8 cellular contexts compared by ENCODE assay signal in the genomic region with DNA sequence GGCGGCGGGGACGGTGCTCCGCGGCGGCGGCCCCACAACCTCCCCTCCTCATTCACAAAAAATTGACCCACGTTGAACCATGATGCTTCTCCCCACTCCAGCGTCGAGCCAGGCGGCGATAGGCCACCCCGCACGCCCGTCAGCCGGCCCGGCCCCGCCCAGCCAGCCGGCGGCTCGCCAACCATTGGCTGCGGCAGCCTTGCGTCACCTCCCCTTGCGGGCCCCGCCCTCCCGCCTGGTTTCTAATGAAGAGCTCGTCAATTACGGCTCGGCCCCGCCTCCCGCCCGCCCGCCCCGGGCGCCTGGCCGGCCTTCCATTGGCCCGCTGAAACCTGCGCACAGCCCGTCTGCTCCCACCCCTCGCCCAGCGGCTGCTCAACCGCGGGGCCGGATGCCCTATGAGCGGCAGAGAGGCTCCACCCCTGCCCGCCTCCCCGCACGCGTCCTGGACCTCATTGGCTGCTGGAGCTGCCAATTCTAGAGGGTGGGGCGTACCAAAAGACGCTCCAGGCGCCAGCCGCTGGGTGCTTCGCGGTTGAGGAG. TPM values are rescaled to one million over a fixed set of nuclear protein-coding genes. Genes with fewer than 3 reads are reported as not detected.
A peak's percentile ranks its signal among the peaks of the same experiment; 100 is the strongest.
DNase-seq lines count a peak whose midpoint lies in the region; ATAC-seq lines count a peak whose summit lies in the region.

A gene (minus strand): TSS at position 114 of the 543 bp plus-strand sequence. CDS start 48,321 bp downstream, outside the sequence.

- H3K9me3 Mint-ChIP-seq in CD8-positive, alpha-beta memory T cell = no peaks in the 10 kb centered on the region
- no peaks in the 10 kb centered on the region for H3K9me3 Mint-ChIP-seq in effector memory CD8-positive, alpha-beta T cell

- CTCF ChIA-PET in CD8-positive, alpha-beta memory T cell (lab: Charles Lee) = interaction anchor here (1.0 to 1.2 kb wide), 3 partner anchors 20 to 133 kb away, joined by 3 to 9 read pairs (median 5); no protein-coding TSS in a partner anchor

- peak within 1 kb of the TSS; percentile 92 to 100 (median 96) for H3K4me3 Mint-ChIP-seq in CD8-positive, alpha-beta memory T cell
- peak within 1 kb of the TSS; percentile 93 to 95 for H3K4me3 Mint-ChIP-seq in effector memory CD8-positive, alpha-beta T cell

- peaks cover 0 to 9% (median 0%) of the 10 kb centered on the region in 3 donors for H3K36me3 Mint-ChIP-seq in CD8-positive, alpha-beta memory T cell
- H3K36me3 Mint-ChIP-seq in effector memory CD8-positive, alpha-beta T cell (ENCODE audit: insufficient read depth) = peaks cover 14% of the 10 kb centered on the region

- DNase-seq in CD8-positive, alpha-beta memory T cell = peak; percentile 99 to 100 (median 99)
- peak in 74 of 76 experiments; percentile 86 to 100 (median 98) for DNase-seq in HUDEP-2 (lab: John Stamatoyannopoulos, UW; ENCODE audit: unreplicated experiment in 76 of 76)
- peak; percentile 99 for DNase-seq in NOMO-1 treated with dmso at 0.1 percent for 144 hours (lab: John Stamatoyannopoulos, UW; ENCODE audit: unreplicated experiment)
- peak; percentile 93 to 98 (median 97) for DNase-seq in activated CD8-positive, alpha-beta memory T cell treated with anti-CD3 and anti-CD28 coated beads for 48 hours (ENCODE audit: low read depth in 2 of 3, low spot score in 2 of 3)
- peak; percentile 99 for DNase-seq in effector memory CD8-positive, alpha-beta T cell
- peak; percentile 99 to 100 for DNase-seq in lung microvascular endothelial cell (ENCODE audit: low read depth in 2 of 2)
- peak; percentile 98 to 99 (median 99) for DNase-seq in stimulated activated CD4-positive, alpha-beta T cell treated with anti-CD3 and anti-CD28 coated beads, TNF-alpha, amount 100 ng/mL, for 4 hours (ENCODE audit: low read depth in 3 of 3)

- ATAC-seq in GM21390 (IDR thresholded peaks at IDR 0.05; ENCODE audit: unreplicated experiment) = peak; percentile 88
- ATAC-seq in effector memory CD8-positive, alpha-beta T cell (replicated peaks) = peak; percentile 86

- peak within 1 kb of the TSS; percentile 97 to 100 (median 98) for H3K27ac Mint-ChIP-seq in CD8-positive, alpha-beta memory T cell
- H3K27ac Mint-ChIP-seq in effector memory CD8-positive, alpha-beta T cell = peak within 1 kb of the TSS; percentile 98 to 99

- H3K36me3 ChIP-seq in CD8-positive, alpha-beta memory T cell (ENCODE audit: insufficient read depth, low read length) = no peaks in the 10 kb centered on the region

- H3K27me3 Mint-ChIP-seq in CD8-positive, alpha-beta memory T cell = no peaks in the 10 kb centered on the region
- peaks cover 0 to 5% of the 10 kb centered on the region in 2 donors for H3K27me3 Mint-ChIP-seq in effector memory CD8-positive, alpha-beta T cell

- H3K27me3 ChIP-seq in CD8-positive, alpha-beta memory T cell (ENCODE audit: insufficient read depth, low read length, poor library complexity, severe bottlenecking) = no peaks in the 10 kb centered on the region

- H3K27ac ChIP-seq in CD8-positive, alpha-beta memory T cell (ENCODE audit: low read depth, low read length) = peak within 1 kb of the TSS; percentile 97

- H3K4me1 Mint-ChIP-seq in CD8-positive, alpha-beta memory T cell = peaks cover 24 to 44% (median 37%) of the 10 kb centered on the region in 3 donors
- H3K4me1 Mint-ChIP-seq in effector memory CD8-positive, alpha-beta T cell (ENCODE audit: low read depth in 2 of 2) = peaks cover 21 to 33% of the 10 kb centered on the region in 2 donors

- H3K4me3 ChIP-seq in CD8-positive, alpha-beta memory T cell (ENCODE audit: low read length) = peak within 1 kb of the TSS; percentile 93

- peaks cover 34% of the 10 kb centered on the region for H3K4me1 ChIP-seq in CD8-positive, alpha-beta memory T cell (ENCODE audit: insufficient read depth, low read length)

- H3K9me3 ChIP-seq in CD8-positive, alpha-beta memory T cell (ENCODE audit: low read length) = no peaks in the 10 kb centered on the region

- POLR2A ChIA-PET in CD8-positive, alpha-beta memory T cell (lab: Charles Lee) = interaction anchor here (0.5 to 1.2 kb wide), 11 partner anchors 13 to 1678 kb away, joined by 3 to 19 read pairs (median 3); no protein-coding TSS in a partner anchor

RNA-seq across cellular contexts. Expression of the gene that starts here (rescaled TPM):
- 10 to 100 TPM; 24.0 to 28.8 TPM for total RNA-seq in CD8-positive, alpha-beta memory T cell
- polyA plus RNA-seq in CD8-positive, alpha-beta memory T cell = 8.3 TPM
- 7.4 and 12.9 TPM in 2 replicates for total RNA-seq in lung microvascular endothelial cell

Comparison
In these comparisons a context has a peak if more than half of its experiments do, and no peak if none do; other contexts are left out.
1. Peak in every context shown above with its lines: DNase-seq, ATAC-seq, H3K4me3 ChIP-seq and H3K27ac ChIP-seq.